8 cellular contexts compared by ENCODE assay signal in the genomic region with DNA sequence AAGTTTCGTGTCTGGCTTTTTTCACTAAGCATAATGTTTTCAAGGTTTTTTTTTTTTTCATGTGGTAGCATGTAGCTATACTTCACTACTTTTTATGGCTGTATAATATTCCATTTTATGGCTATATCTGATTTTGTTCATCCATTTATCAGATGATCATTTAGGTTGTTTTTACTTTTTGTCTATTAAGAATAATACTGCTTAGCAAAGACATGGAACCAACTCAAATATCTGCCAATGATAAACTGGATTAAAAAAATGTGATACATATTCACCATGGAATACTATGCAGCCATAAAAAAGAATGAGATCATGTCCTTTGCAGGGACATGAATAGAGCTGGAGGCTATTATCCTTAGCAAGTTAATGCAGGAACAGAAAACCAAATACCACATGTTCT.
"Had no signal": no experiment of that assay in that cellular context is flagged by ENCODE, and none has a peak within 500 bp of the region (broad histone marks: within the 10 kb centered on the region; RNA-seq: fewer than 3 reads in every experiment).

No MANE protein-coding gene starts in this region.

- DNase-seq: IMR-90, Karpas-422, KBM-7, KG1 had no signal

- H3K4me2 ChIP-seq: KMS-11 had no signal

- H3K9ac ChIP-seq: KMS-11 had no signal

- H3K27ac ChIP-seq: HL-60, KMS-11 had no signal

- ATAC-seq: HepG2 had no signal

- FAIRE-seq: HepG2, HTR-8/SVneo had no signal
